Comparison of ENCODE assay signal across 9 cellular contexts in genomic region chr7:37052673-37053072, GRCh38.
DNase-seq lines count a peak whose midpoint lies in the region; ATAC-seq and TF ChIP-seq lines count a peak whose summit lies in the region.
"Had no signal": no experiment of that assay in that cellular context is flagged by ENCODE, and none has a peak within 500 bp of the region (broad histone marks: within the 10 kb centered on the region; RNA-seq: fewer than 3 reads in every experiment).

No MANE protein-coding gene starts in this region.

- no peak overlapping the region for H3K4me3 ChIP-seq in HL-60 (replicated peaks; ENCODE audit: insufficient read depth, low read length)
- H3K4me3 ChIP-seq: body of pancreas had no signal

- DNase-seq in AG08396 (ENCODE audit: low spot score) (peak; percentile 45), HL-60 (ENCODE audit: low read depth in 1 of 2, low spot score in 1 of 2) (peak; percentile 11), T1000 (lab: John Stamatoyannopoulos, UW) (peak; percentile 25), iPS DF 19.7 (ENCODE audit: low read depth, low spot score) (peak; percentile 23), OCI-M2 (lab: John Stamatoyannopoulos, UW; ENCODE audit: unreplicated experiment) (no peak), GM13976 (ENCODE audit: low spot score) (no peak)

- H3K27ac ChIP-seq in HL-60 (replicated peaks): no peak overlapping the region
- H3K27ac ChIP-seq: body of pancreas had no signal

- in situ Hi-C loops in GM13976 (cut with MboI; ENCODE audit: low sequenced_read_pairs, unreplicated experiment): no loop called here

- ATAC-seq in HG03432 (IDR thresholded peaks at IDR 0.05; ENCODE audit: unreplicated experiment) (no peak), HG03442 (IDR thresholded peaks at IDR 0.05; ENCODE audit: unreplicated experiment) (no peak)
- ATAC-seq: body of pancreas had no signal

- TF ChIP-seq CTCF in HL-60 (IDR thresholded peaks at IDR 0.05; ENCODE audit: insufficient read depth, low read length): no peak
- TF ChIP-seq CTCF in GM13976 (IDR thresholded peaks at IDR 0.05; ENCODE audit: borderline replicate concordance, control extremely low read depth, extremely low read depth, insufficient read depth, missing control alignments): no peak

- no peaks in the 10 kb centered on the region for H3K27me3 ChIP-seq in HL-60 (ENCODE audit: insufficient read depth, poor library complexity, severe bottlenecking)
- H3K27me3 ChIP-seq: body of pancreas had no signal

Comparison
In these comparisons a context has a peak if more than half of its experiments do, and no peak if none do; other contexts are left out.
1. DNase-seq: peak in AG08396 (single experiment), HL-60 (2 of 2), T1000 (single experiment) and iPS DF 19.7 (single experiment); none in OCI-M2 (single experiment) and GM13976 (single experiment).